Comparison of ENCODE assay signal across 21 cellular contexts in genomic region chr11:56750190-56750589, GRCh38. TPM values are rescaled to one million over a fixed set of nuclear protein-coding genes. Genes with fewer than 3 reads are reported as not detected.
A peak's percentile ranks its signal among the peaks of the same experiment; 100 is the strongest.
DNase-seq lines count a peak whose midpoint lies in the region; ATAC-seq and TF ChIP-seq lines count a peak whose summit lies in the region.
"Had no signal": no experiment of that assay in that cellular context is flagged by ENCODE, and none has a peak within 500 bp of the region (broad histone marks: within the 10 kb centered on the region; RNA-seq: fewer than 3 reads in every experiment).

No MANE protein-coding gene starts in this region.

- TF ChIP-seq CTCF in GM23338 (conservative IDR thresholded peaks at IDR 0.05; ENCODE audit: low read depth in 2 of 2) (peak; percentile 46 to 52; a peak in 3 of 4 replicates), NB4 (IDR thresholded peaks at IDR 0.05; ENCODE audit: low read depth, low read length) (peak; percentile 18), lower lobe of right lung (IDR thresholded peaks at IDR 0.05) (no peak)

- H3K4me1 ChIP-seq in GM23338 (ENCODE audit: insufficient read depth) (peaks cover 12% of the 10 kb centered on the region), lower lobe of right lung (no peaks in the 10 kb centered on the region)
- H3K4me1 ChIP-seq: BE2C, HAP-1 had no signal

- peak; percentile 65 for ATAC-seq in GM23338
- no peak for ATAC-seq in lower lobe of right lung
- ATAC-seq: Right ventricle myocardium inferior had no signal

- peaks cover 9% of the 10 kb centered on the region for H3K4me1 Mint-ChIP-seq in GM23338

- TF ChIP-seq POLR2A in NB4 (IDR thresholded peaks at IDR 0.05; ENCODE audit: extremely low read depth, insufficient read length), result no peak

- H3K27me3 Mint-ChIP-seq in GM23338 (ENCODE audit: insufficient read depth, low read depth, poor library complexity), result no peaks in the 10 kb centered on the region
- H3K27me3 Mint-ChIP-seq: CD4-positive, alpha-beta T cell had no signal

- intact Hi-C loops in lower lobe of right lung (cut with DNase I), result no loop called here

- H3K4me3 Mint-ChIP-seq in GM23338, result no peak overlapping the region
- H3K4me3 Mint-ChIP-seq: CD4-positive, alpha-beta T cell had no signal

- H3K9me3 Mint-ChIP-seq in GM23338, result peaks cover 5% of the 10 kb centered on the region; the same call in 2 of the 3 replicates

- H3K27ac ChIP-seq in GM23338 (ENCODE audit: low read depth), result no peak overlapping the region
- no peak overlapping the region for H3K27ac ChIP-seq in lower lobe of right lung

- H3K27ac Mint-ChIP-seq in GM23338, result no peak overlapping the region
- H3K27ac Mint-ChIP-seq: CD4-positive, alpha-beta T cell had no signal

- H3K36me3 ChIP-seq in GM23338 (ENCODE audit: insufficient read depth) (no peaks in the 10 kb centered on the region), lower lobe of right lung (no peaks in the 10 kb centered on the region)
- H3K36me3 ChIP-seq: BE2C, HAP-1 had no signal

- no peaks in the 10 kb centered on the region for H3K27me3 ChIP-seq in GM23338 (ENCODE audit: insufficient read depth)
- no peaks in the 10 kb centered on the region for H3K27me3 ChIP-seq in lower lobe of right lung (ENCODE audit: low read depth)
- H3K27me3 ChIP-seq: BE2C had no signal

- no peaks in the 10 kb centered on the region for H4K20me1 ChIP-seq in GM23338 (replicated peaks; ENCODE audit: insufficient read depth)

- no peaks in the 10 kb centered on the region for H3F3A ChIP-seq in GM23338 (replicated peaks; ENCODE audit: low read depth)

- H3K36me3 Mint-ChIP-seq in GM23338 (ENCODE audit: low read depth), result peaks cover 4% of the 10 kb centered on the region; the same call in 1 of the 3 replicates

- H3K4me3 ChIP-seq in GM23338 (no peak overlapping the region), NB4 (ENCODE audit: low read depth, low read length) (no peak overlapping the region), lower lobe of right lung (no peak overlapping the region)
- H3K4me3 ChIP-seq: HAP-1 had no signal

- no peaks in the 10 kb centered on the region for H3K79me2 ChIP-seq in GM23338 (replicated peaks; ENCODE audit: insufficient read depth)

- H3K9me2 ChIP-seq in GM23338 (ENCODE audit: insufficient read depth), result peaks cover 3% of the 10 kb centered on the region; the same call in 1 of the 2 replicates

- no peak overlapping the region for H3K4me2 ChIP-seq in GM23338

- H2AFZ ChIP-seq in GM23338, result no peak overlapping the region

- DNase-seq in NCI-H82 (lab: John Stamatoyannopoulos, UW) (peak; percentile 8), NCI-H82 treated with DMSO at 0.1 percent for 48 hours (lab: John Stamatoyannopoulos, UW; ENCODE audit: unreplicated experiment) (no peak), GM23338 (ENCODE audit: low spot score) (peak; percentile 59), NB4 (ENCODE audit: low read depth) (peak; percentile 34), iPS-NIHi11 (ENCODE audit: low spot score) (peak; percentile 14), lower lobe of right lung (no peak), foreskin melanocyte (no peak), NCI-H446 treated with DMSO at 0.1 percent for 48 hours (lab: John Stamatoyannopoulos, UW) (no peak)
- DNase-seq: BE2C; CD4-positive, alpha-beta T cell; DMS53; KG1; NCI-H1092 treated with DMSO at 0.1 percent for 48 hours; NCI-H146; NCI-H2029 treated with DMSO at 0.1 percent for 48 hours; NCI-H2171; NCI-H526 treated with DMSO at 0.1 percent for 48 hours; NK-92 treated with Interleukin-12 subunit alpha and Interleukin-12 subunit beta, amount 100 ng/mL, for 24 hours had no signal

- H3K9me3 ChIP-seq in lower lobe of right lung, result no peaks in the 10 kb centered on the region
- H3K9me3 ChIP-seq: BE2C, HAP-1 had no signal

TF ChIP-seq in GM23338, 12 proteins besides CTCF, POLR2A, EP300 and RAD21:
- TF ChIP-seq STAT1 (IDR thresholded peaks at IDR 0.05; ENCODE audit: unreplicated experiment) (no peak), EZH2phosphoT487 (IDR thresholded peaks at IDR 0.05; ENCODE audit: unreplicated experiment) (no peak), ZNF462 (CRISPR knock-in tag; IDR thresholded peaks at IDR 0.05) (no peak), JUNB (IDR thresholded peaks at IDR 0.05; ENCODE audit: unreplicated experiment) (no peak), ZNF331 (CRISPR knock-in tag; IDR thresholded peaks at IDR 0.05; ENCODE audit: low read depth) (no peak), CREB1 (CRISPR knock-in tag; IDR thresholded peaks at IDR 0.05; ENCODE audit: low read depth) (no peak), ZNF114 (CRISPR knock-in tag; IDR thresholded peaks at IDR 0.05) (no peak)

RNA-seq across cellular contexts. Expression of gene OR9G4, which starts 1.7 kb away (rescaled TPM):
- total RNA-seq in GM23338 (2014; rRNA removed; shearing (Covaris generic)), result not detected in 2 replicates
- not detected in 2 replicates for polyA plus RNA-seq in GM23338 (2016; fragmentation: Nextera tagmentation; extraction: Ambion mirVana)
- total RNA-seq in lower lobe of right lung, result not detected
- total RNA-seq: A172; CD4-positive, alpha-beta T cell; Right ventricle myocardium inferior had no signal

RNA-seq across cellular contexts. Expression of gene OR9G1, which starts 51.3 kb away (rescaled TPM):
- total RNA-seq in GM23338 (2014; rRNA removed; shearing (Covaris generic)), result not detected in 2 replicates
- polyA plus RNA-seq in GM23338 (2016; fragmentation: Nextera tagmentation; extraction: Ambion mirVana), result not detected in 2 replicates
- total RNA-seq in lower lobe of right lung, result not detected
- total RNA-seq: A172; CD4-positive, alpha-beta T cell; Right ventricle myocardium inferior had no signal

Comparison
In these comparisons a context has a peak if more than half of its experiments do, and no peak if none do; other contexts are left out.
1. DNase-seq: peak in NCI-H82 (single experiment), GM23338 (single experiment), NB4 (single experiment) and iPS-NIHi11 (single experiment); none in NCI-H82 treated with DMSO at 0.1 percent for 48 hours (single experiment), lower lobe of right lung (single experiment), foreskin melanocyte (single experiment) and NCI-H446 treated with DMSO at 0.1 percent for 48 hours (single experiment).